In the genomic region with DNA sequence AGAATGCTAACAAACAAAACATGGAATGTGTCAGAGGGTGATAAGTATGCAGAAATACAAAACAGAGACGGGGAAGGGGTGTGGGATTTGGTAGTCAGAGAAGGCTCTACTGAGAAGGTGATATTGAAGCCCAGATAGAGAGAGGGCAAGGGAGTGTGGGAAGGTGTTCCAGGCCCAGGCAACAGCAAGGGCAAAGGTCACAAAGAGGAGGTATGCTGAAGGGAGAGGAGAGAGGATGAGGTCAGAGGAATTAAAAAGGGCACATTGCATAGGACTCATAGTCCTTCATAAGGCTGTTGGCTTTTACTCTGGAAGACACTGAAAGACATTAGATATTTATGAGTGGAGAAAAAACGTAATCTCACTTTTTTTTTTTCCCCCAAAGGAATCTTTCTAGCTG, we compare ENCODE assay signal across 22 cellular contexts.
"Had no signal": no experiment of that assay in that cellular context is flagged by ENCODE, and none has a peak within 500 bp of the region (broad histone marks: within the 10 kb centered on the region; RNA-seq: fewer than 3 reads in every experiment).

No MANE protein-coding gene starts in this region.

- DNase-seq: activated CD4-positive, alpha-beta T cell treated with anti-CD3 and anti-CD28 coated beads, Interleukin-2, amount 50 U/mL, for 1 hour; activated CD4-positive, CD25-positive, alpha-beta regulatory T cell treated with anti-CD3 and anti-CD28 coated beads, Interleukin-2, amount 50 U/mL, for 72 hours; activated T-cell treated with anti-CD3 and anti-CD28 coated beads, Interleukin-2, amount 50 U/mL, for 1 hour; brain microvascular endothelial cell; central memory CD4-positive, alpha-beta T cell; dorsolateral prefrontal cortex; effector memory CD8-positive, alpha-beta T cell; foreskin melanocyte; hippocampal formation; kidney glomerular epithelial cell; naive B cell; occipital lobe; stimulated activated CD4-positive, alpha-beta T cell treated with anti-CD3 and anti-CD28 coated beads, Interleukin-4, amount 100 ng/mL, for 24 hours; stimulated activated naive CD4-positive, alpha-beta T cell treated with Interleukin-2 at 50 U/mL for 16 hours; upper lobe of right lung had no signal

- H3K27me3 ChIP-seq: ascending aorta, brain microvascular endothelial cell, upper lobe of right lung had no signal

- H3K9me3 Mint-ChIP-seq: activated naive CD4-positive, alpha-beta T cell treated with anti-CD3 and anti-CD28 coated beads, Interleukin-2, amount 50 U/mL, for 72 hours; activated T-helper 17 cell treated with anti-CD3 and anti-CD28 coated beads, Interleukin-2, amount 50 U/mL, for 72 hours; effector memory CD8-positive, alpha-beta T cell; memory B cell; naive B cell; neural crest cell had no signal

- H3K9me3 ChIP-seq: ascending aorta, upper lobe of right lung had no signal

- H3K36me3 Mint-ChIP-seq: activated naive CD4-positive, alpha-beta T cell treated with anti-CD3 and anti-CD28 coated beads, Interleukin-2, amount 50 U/mL, for 72 hours; memory B cell; naive B cell had no signal

- H3K27ac ChIP-seq: ascending aorta, brain microvascular endothelial cell, dorsolateral prefrontal cortex, upper lobe of right lung had no signal

- H3K27ac Mint-ChIP-seq: activated naive CD4-positive, alpha-beta T cell treated with anti-CD3 and anti-CD28 coated beads, Interleukin-2, amount 50 U/mL, for 72 hours; activated T-helper 17 cell treated with anti-CD3 and anti-CD28 coated beads, Interleukin-2, amount 50 U/mL, for 72 hours; effector memory CD8-positive, alpha-beta T cell; memory B cell; naive B cell had no signal

- H3K36me3 ChIP-seq: ascending aorta, brain microvascular endothelial cell, upper lobe of right lung had no signal

- H3K4me3 Mint-ChIP-seq: activated T-helper 17 cell treated with anti-CD3 and anti-CD28 coated beads, Interleukin-2, amount 50 U/mL, for 72 hours; effector memory CD8-positive, alpha-beta T cell; memory B cell; naive B cell; neural crest cell had no signal

- FAIRE-seq: endothelial cell of umbilical vein had no signal

- ATAC-seq: activated naive CD4-positive, alpha-beta T cell treated with anti-CD3 and anti-CD28 coated beads, Interleukin-2, amount 50 U/mL, for 72 hours; activated T-helper 17 cell treated with anti-CD3 and anti-CD28 coated beads, Interleukin-2, amount 50 U/mL, for 72 hours; effector memory CD8-positive, alpha-beta T cell; esophagus mucosa; upper lobe of right lung had no signal

- H3K4me3 ChIP-seq: ascending aorta, dorsolateral prefrontal cortex, upper lobe of right lung had no signal

- H3K27me3 Mint-ChIP-seq: activated T-helper 17 cell treated with anti-CD3 and anti-CD28 coated beads, Interleukin-2, amount 50 U/mL, for 72 hours; effector memory CD8-positive, alpha-beta T cell; memory B cell had no signal

- H3K4me1 ChIP-seq: ascending aorta had no signal

- H3K4me1 Mint-ChIP-seq: memory B cell, naive B cell, neural crest cell had no signal
